Comparison of ENCODE assay signal across 12 cellular contexts in genomic region chr14:64113279-64113678, GRCh38.
DNase-seq lines count a peak whose midpoint lies in the region; ATAC-seq and TF ChIP-seq lines count a peak whose summit lies in the region.
"Had no signal": no experiment of that assay in that cellular context is flagged by ENCODE, and none has a peak within 500 bp of the region (broad histone marks: within the 10 kb centered on the region; RNA-seq: fewer than 3 reads in every experiment).

No MANE protein-coding gene starts in this region.

- H3K27ac ChIP-seq in coronary artery = peak overlapping the region; percentile 49 to 56
- H3K27ac ChIP-seq in caudate nucleus (ENCODE audit: low read depth, low read length) = no peak overlapping the region

- no peaks in the 10 kb centered on the region for H3K9me3 Mint-ChIP-seq in nephron progenitor cell
- H3K9me3 Mint-ChIP-seq in activated CD4-positive, alpha-beta T cell treated with anti-CD3 and anti-CD28 coated beads for 36 hours (ENCODE audit: low read depth) = no peaks in the 10 kb centered on the region
- H3K9me3 Mint-ChIP-seq: activated T-helper 1 cell treated with anti-CD3 and anti-CD28 coated beads, Interleukin-12 subunit alpha, Interleukin-12 subunit beta, Interleukin-2, Interleukin-4 antibody, amounts not matched to agents 30 ng/mL and 10 ng/mL and 1 ng/mL, durations not matched to agents 14 hours and 24 hours and 36 hours; natural killer cell treated with Interleukin-12 subunit alpha and Interleukin-12 subunit beta and Interleukin-15 and Interleukin-18, amount 100 ng/mL, for 72 hours had no signal

- CTCF ChIA-PET in activated CD4-positive, alpha-beta T cell treated with anti-CD3 and anti-CD28 coated beads for 36 hours (lab: Charles Lee) = interaction anchor here (0.6 to 1.5 kb wide), 2 partner anchors 10 to 366 kb away, joined by 3 to 4 read pairs; no protein-coding TSS in a partner anchor

- peaks cover 11% of the 10 kb centered on the region for H3K36me3 Mint-ChIP-seq in nephron progenitor cell (ENCODE audit: low read depth)
- peaks cover 6% of the 10 kb centered on the region for H3K36me3 Mint-ChIP-seq in activated CD4-positive, alpha-beta T cell treated with anti-CD3 and anti-CD28 coated beads for 36 hours (ENCODE audit: low read depth)

- POLR2A ChIA-PET in activated CD4-positive, alpha-beta T cell treated with anti-CD3 and anti-CD28 coated beads for 36 hours (lab: Charles Lee) = no interaction called here

- intact Hi-C loops in activated CD4-positive, alpha-beta T cell treated with anti-CD3 and anti-CD28 coated beads for 36 hours (cut with DNase I, micrococcal nuclease) = no loop called here

- no peak overlapping the region for H3K4me3 Mint-ChIP-seq in nephron progenitor cell
- H3K4me3 Mint-ChIP-seq in activated CD4-positive, alpha-beta T cell treated with anti-CD3 and anti-CD28 coated beads for 36 hours = no peak overlapping the region
- H3K4me3 Mint-ChIP-seq: activated T-helper 1 cell treated with anti-CD3 and anti-CD28 coated beads, Interleukin-12 subunit alpha, Interleukin-12 subunit beta, Interleukin-2, Interleukin-4 antibody, amounts not matched to agents 30 ng/mL and 10 ng/mL and 1 ng/mL, durations not matched to agents 14 hours and 24 hours and 36 hours; natural killer cell treated with Interleukin-12 subunit alpha and Interleukin-12 subunit beta and Interleukin-15 and Interleukin-18, amount 100 ng/mL, for 72 hours had no signal

- H3K27me3 Mint-ChIP-seq in nephron progenitor cell (ENCODE audit: low read depth, poor library complexity) = peaks cover 3% of the 10 kb centered on the region
- no peaks in the 10 kb centered on the region for H3K27me3 Mint-ChIP-seq in activated CD4-positive, alpha-beta T cell treated with anti-CD3 and anti-CD28 coated beads for 36 hours
- H3K27me3 Mint-ChIP-seq: natural killer cell treated with Interleukin-12 subunit alpha and Interleukin-12 subunit beta and Interleukin-15 and Interleukin-18, amount 100 ng/mL, for 72 hours had no signal

- H3K27ac Mint-ChIP-seq in nephron progenitor cell = peak overlapping the region; percentile 89
- no peak overlapping the region for H3K27ac Mint-ChIP-seq in activated CD4-positive, alpha-beta T cell treated with anti-CD3 and anti-CD28 coated beads for 36 hours
- H3K27ac Mint-ChIP-seq: activated T-helper 1 cell treated with anti-CD3 and anti-CD28 coated beads, Interleukin-12 subunit alpha, Interleukin-12 subunit beta, Interleukin-2, Interleukin-4 antibody, amounts not matched to agents 30 ng/mL and 10 ng/mL and 1 ng/mL, durations not matched to agents 14 hours and 24 hours and 36 hours; natural killer cell treated with Interleukin-12 subunit alpha and Interleukin-12 subunit beta and Interleukin-15 and Interleukin-18, amount 100 ng/mL, for 72 hours had no signal

- H3K4me3 ChIP-seq in coronary artery = no peak overlapping the region

- peak; percentile 71 for DNase-seq in DMS153 (lab: John Stamatoyannopoulos, UW)
- DNase-seq in NCI-H2029 treated with DMSO at 0.1 percent for 48 hours (lab: John Stamatoyannopoulos, UW) = peak; percentile 48
- no peak for DNase-seq in coronary artery (ENCODE audit: low spot score)
- no peak for DNase-seq in nephron progenitor cell
- DNase-seq in activated CD4-positive, alpha-beta T cell treated with anti-CD3 and anti-CD28 coated beads for 36 hours = no peak
- no peak for DNase-seq in caudate nucleus (lab: John Stamatoyannopoulos, UW)
- DNase-seq: head of caudate nucleus, NCI-H446 treated with DMSO at 0.1 percent for 48 hours had no signal

- TF ChIP-seq CTCF in coronary artery (IDR thresholded peaks at IDR 0.05) = no peak
- no peak for TF ChIP-seq CTCF in nephron progenitor cell (IDR thresholded peaks at IDR 0.05)

- no peaks in the 10 kb centered on the region for H3K4me1 Mint-ChIP-seq in nephron progenitor cell
- H3K4me1 Mint-ChIP-seq in activated CD4-positive, alpha-beta T cell treated with anti-CD3 and anti-CD28 coated beads for 36 hours = no peaks in the 10 kb centered on the region

- ATAC-seq in activated CD4-positive, alpha-beta T cell treated with anti-CD3 and anti-CD28 coated beads for 36 hours = no peak
- ATAC-seq in GM21381 (IDR thresholded peaks at IDR 0.05; ENCODE audit: unreplicated experiment) (no peak), GM18517 (IDR thresholded peaks at IDR 0.05; ENCODE audit: unreplicated experiment) (no peak)
- ATAC-seq: natural killer cell treated with Interleukin-12 subunit alpha and Interleukin-12 subunit beta and Interleukin-15 and Interleukin-18, amount 100 ng/mL, for 72 hours had no signal

Comparison
In these comparisons a context has a peak if more than half of its experiments do, and no peak if none do; other contexts are left out.
1. DNase-seq: peak in DMS153 (single experiment) and NCI-H2029 treated with DMSO at 0.1 percent for 48 hours (single experiment); none in coronary artery (single experiment), nephron progenitor cell (single experiment), activated CD4-positive, alpha-beta T cell treated with anti-CD3 and anti-CD28 coated beads for 36 hours (single experiment) and caudate nucleus (0 of 61).